Comparison of ENCODE assay signal across 23 cellular contexts in genomic region chr9:108652851-108653250, GRCh38.
"Had no signal": no experiment of that assay in that cellular context is flagged by ENCODE, and none has a peak within 500 bp of the region (broad histone marks: within the 10 kb centered on the region; RNA-seq: fewer than 3 reads in every experiment).

No MANE protein-coding gene starts in this region.

- H3K4me3 Mint-ChIP-seq: dendritic cell treated with granulocyte-macrophage colony-stimulating factor and Interleukin-4, amounts not matched to agents 40 ng/mL and 50 ng/mL, for 4 days; effector memory CD8-positive, alpha-beta T cell had no signal

- H3K4me3 ChIP-seq: colonic mucosa, dorsolateral prefrontal cortex, esophagus muscularis mucosa, esophagus squamous epithelium, gastrocnemius medialis, gastroesophageal sphincter, heart left ventricle, heart right ventricle had no signal

- H3K4me1 ChIP-seq: colonic mucosa, esophagus muscularis mucosa, esophagus squamous epithelium, gastrocnemius medialis, gastroesophageal sphincter, heart left ventricle, heart right ventricle had no signal

- DNase-seq: colonic mucosa; cortex of kidney; dermis blood vessel endothelial cell; dorsolateral prefrontal cortex; effector CD4-positive, alpha-beta T cell; effector CD8-positive, alpha-beta T cell; effector memory CD4-positive, alpha-beta T cell; effector memory CD8-positive, alpha-beta T cell; erythroblast; esophagus squamous epithelium; foreskin fibroblast; foreskin keratinocyte; foreskin melanocyte; gastrocnemius medialis; glutamatergic neuron; head of caudate nucleus; heart left ventricle; heart right ventricle had no signal

- ATAC-seq: effector memory CD8-positive, alpha-beta T cell; esophagus mucosa; foreskin keratinocyte; gastrocnemius medialis; gastroesophageal sphincter; heart left ventricle; heart right ventricle had no signal

- H3K27me3 ChIP-seq: colonic mucosa, esophagus muscularis mucosa, esophagus squamous epithelium, foreskin keratinocyte, gastrocnemius medialis, gastroesophageal sphincter, heart left ventricle had no signal

- H3K27me3 Mint-ChIP-seq: dendritic cell treated with granulocyte-macrophage colony-stimulating factor and Interleukin-4, amounts not matched to agents 40 ng/mL and 50 ng/mL, for 4 days; effector memory CD8-positive, alpha-beta T cell had no signal

- H3K36me3 ChIP-seq: colonic mucosa, esophagus muscularis mucosa, esophagus squamous epithelium, gastrocnemius medialis, gastroesophageal sphincter, heart left ventricle, heart right ventricle had no signal

- H3K9me3 Mint-ChIP-seq: dendritic cell treated with granulocyte-macrophage colony-stimulating factor and Interleukin-4, amounts not matched to agents 40 ng/mL and 50 ng/mL, for 4 days had no signal

- H3K27ac Mint-ChIP-seq: dendritic cell treated with granulocyte-macrophage colony-stimulating factor and Interleukin-4, amounts not matched to agents 40 ng/mL and 50 ng/mL, for 4 days; effector memory CD8-positive, alpha-beta T cell had no signal

- H3K9me3 ChIP-seq: colonic mucosa, esophagus muscularis mucosa, esophagus squamous epithelium, gastrocnemius medialis, gastroesophageal sphincter, heart left ventricle, heart right ventricle had no signal

- H3K27ac ChIP-seq: colonic mucosa, dorsolateral prefrontal cortex, epithelial cell of prostate, esophagus muscularis mucosa, esophagus squamous epithelium, foreskin keratinocyte, gastrocnemius medialis, gastroesophageal sphincter, heart left ventricle, heart right ventricle had no signal
